ENCODE assay signal across 5 cellular contexts in the genomic region with DNA sequence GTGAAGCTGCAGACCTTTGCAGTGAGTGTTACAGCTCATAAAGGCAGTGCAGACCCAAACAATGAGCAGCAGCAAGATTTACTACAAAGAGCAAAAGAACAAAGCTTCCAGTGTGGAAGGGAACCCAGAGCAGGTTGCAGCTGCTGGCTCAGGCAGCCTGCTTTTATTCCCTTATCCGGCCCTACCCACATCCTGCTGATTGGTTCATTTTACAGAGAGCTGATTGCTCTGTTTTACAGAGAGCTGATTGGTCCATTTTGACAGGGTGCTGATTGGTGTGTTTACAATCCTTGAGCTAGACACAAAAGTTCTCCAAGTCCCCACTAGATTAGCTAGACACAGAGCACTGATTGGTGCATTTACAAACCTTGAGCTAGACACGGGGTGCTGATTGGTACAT. TPM values are rescaled to one million over a fixed set of nuclear protein-coding genes. Genes with fewer than 3 reads are reported as not detected.
"Had no signal": no experiment of that assay in that cellular context is flagged by ENCODE, and none has a peak within 500 bp of the region (broad histone marks: within the 10 kb centered on the region; RNA-seq: fewer than 3 reads in every experiment).

No MANE protein-coding gene starts in this region.

RNA-seq across cellular contexts. Expression of gene DYDC2, which starts 2.3 kb away (rescaled TPM):
- total RNA-seq: HT-29, IMR-90 had no signal
- polyA plus RNA-seq: IMR-90 had no signal

RNA-seq across cellular contexts. Expression of gene DYDC1, which starts 2.4 kb away (rescaled TPM):
- total RNA-seq: GM23338, H1, H9, HT-29, IMR-90 had no signal
- polyA plus RNA-seq: GM23338, H1, IMR-90 had no signal
